Comparison of ENCODE assay signal across 16 cellular contexts in genomic region chr5:113232246-113232645, GRCh38.
DNase-seq lines count a peak whose midpoint lies in the region; ATAC-seq and TF ChIP-seq lines count a peak whose summit lies in the region.
"Had no signal": no experiment of that assay in that cellular context is flagged by ENCODE, and none has a peak within 500 bp of the region (broad histone marks: within the 10 kb centered on the region; RNA-seq: fewer than 3 reads in every experiment).

No MANE protein-coding gene starts in this region.

- no peak overlapping the region for H2BK5ac ChIP-seq in mesendoderm (ENCODE audit: low read length)

- H3K36me3 ChIP-seq in right atrium auricular region (no peaks in the 10 kb centered on the region), lower lobe of right lung (no peaks in the 10 kb centered on the region), mesendoderm (ENCODE audit: control insufficient read depth, insufficient read depth, low read length) (no peaks in the 10 kb centered on the region)
- H3K36me3 ChIP-seq in effector memory CD4-positive, alpha-beta T cell (ENCODE audit: control insufficient read depth, insufficient read depth, low read length), result no peaks in the 10 kb centered on the region

- H2AK5ac ChIP-seq in mesendoderm (ENCODE audit: low read length), result no peak overlapping the region

- no peaks in the 10 kb centered on the region for H3K9me3 ChIP-seq in right atrium auricular region
- H3K9me3 ChIP-seq in lower lobe of right lung, result no peaks in the 10 kb centered on the region
- H3K9me3 ChIP-seq in CD4-positive, alpha-beta T cell (ENCODE audit: control insufficient read depth, low read length), result no peaks in the 10 kb centered on the region
- no peaks in the 10 kb centered on the region for H3K9me3 ChIP-seq in effector memory CD4-positive, alpha-beta T cell (ENCODE audit: control insufficient read depth, low read length)

- peaks cover 20% of the 10 kb centered on the region for H3K79me2 ChIP-seq in mesendoderm (ENCODE audit: control insufficient read depth, insufficient read depth, low read length)

- H3K56ac ChIP-seq in mesendoderm (ENCODE audit: low read length), result no peak overlapping the region

- H3K4me1 Mint-ChIP-seq in CD4-positive, alpha-beta T cell (ENCODE audit: low read depth), result no peaks in the 10 kb centered on the region

- peaks cover 17% of the 10 kb centered on the region for H3K79me1 ChIP-seq in mesendoderm (ENCODE audit: low read length)

- H3K4me3 ChIP-seq in right atrium auricular region, result no peak overlapping the region
- no peak overlapping the region for H3K4me3 ChIP-seq in epithelial cell of esophagus (ENCODE audit: low read length)
- no peak overlapping the region for H3K4me3 ChIP-seq in lower lobe of right lung
- no peak overlapping the region for H3K4me3 ChIP-seq in mesendoderm (ENCODE audit: low read length)
- H3K4me3 ChIP-seq in effector memory CD4-positive, alpha-beta T cell (ENCODE audit: insufficient read depth, low read depth, low read length, poor library complexity, severe bottlenecking), result no peak overlapping the region

- H4K5ac ChIP-seq in mesendoderm (ENCODE audit: low read length), result no peak overlapping the region

- H3K9me3 Mint-ChIP-seq in CD4-positive, alpha-beta T cell, result no peaks in the 10 kb centered on the region
- H3K9me3 Mint-ChIP-seq: naive thymus-derived CD8-positive, alpha-beta T cell; T-helper 1 cell treated with Interleukin-12 subunit alpha and Interleukin-12 subunit beta and Interleukin-4 antibody, amounts not matched to agents 30 μg/mL and 1 μg/mL, for 36 hours had no signal

- no peak overlapping the region for H2BK15ac ChIP-seq in mesendoderm (replicated peaks; ENCODE audit: low read depth)

- peaks cover 0 to 51% of the 10 kb centered on the region in 2 donors for H3K4me1 ChIP-seq in right atrium auricular region
- H3K4me1 ChIP-seq in lower lobe of right lung, result peaks cover 23% of the 10 kb centered on the region
- H3K4me1 ChIP-seq in mesendoderm (ENCODE audit: control insufficient read depth, low read depth, low read length), result peaks cover 15% of the 10 kb centered on the region
- no peaks in the 10 kb centered on the region for H3K4me1 ChIP-seq in effector memory CD4-positive, alpha-beta T cell (ENCODE audit: control insufficient read depth, insufficient read depth, low read length, poor library complexity, severe bottlenecking)

- no CpG with 5 or more reads among the region's 2 CpGs for WGBS in mesendoderm (ENCODE audit: extremely low coverage, insufficient coverage, low lambda C conversion rate)

- POLR2A ChIA-PET in CD4-positive, alpha-beta T cell (lab: Charles Lee), result no interaction called here

- TF ChIP-seq CTCF in right atrium auricular region (IDR thresholded peaks at IDR 0.05) (no peak), epithelial cell of esophagus (IDR thresholded peaks at IDR 0.05; ENCODE audit: insufficient read depth, low read depth, low read length, missing control alignments) (no peak), lower lobe of right lung (IDR thresholded peaks at IDR 0.05) (no peak)
- no peak for TF ChIP-seq CTCF in CD4-positive, alpha-beta T cell (IDR thresholded peaks at IDR 0.05)

- H3K18ac ChIP-seq in mesendoderm (ENCODE audit: low read length), result no peak overlapping the region

- peaks cover 4% of the 10 kb centered on the region for H3K27me3 Mint-ChIP-seq in CD4-positive, alpha-beta T cell

- H3K9ac ChIP-seq in mesendoderm (ENCODE audit: low read length), result no peak overlapping the region

- peak; percentile 67 for ATAC-seq in Right ventricle myocardium inferior
- ATAC-seq in lower lobe of right lung, result no peak
- ATAC-seq in CD4-positive, alpha-beta T cell (ENCODE audit: poor library complexity), result no peak
- ATAC-seq: naive thymus-derived CD8-positive, alpha-beta T cell had no signal

- H3K27ac ChIP-seq in right atrium auricular region (peak overlapping the region in 1 of 2 donors; percentile 28), lower lobe of right lung (peak overlapping the region; percentile 15), mesendoderm (ENCODE audit: low read depth, low read length) (no peak overlapping the region)
- no peak overlapping the region for H3K27ac ChIP-seq in CD4-positive, alpha-beta T cell (ENCODE audit: low read depth, low read length)
- H3K27ac ChIP-seq in effector memory CD4-positive, alpha-beta T cell (ENCODE audit: insufficient read depth, low read length, poor library complexity, severe bottlenecking), result no peak overlapping the region

- no peak overlapping the region for H3K4me2 ChIP-seq in mesendoderm (ENCODE audit: low read length)

- H3K27me3 ChIP-seq in right atrium auricular region, result no peaks in the 10 kb centered on the region
- no peaks in the 10 kb centered on the region for H3K27me3 ChIP-seq in lower lobe of right lung (ENCODE audit: low read depth)
- H3K27me3 ChIP-seq in CD4-positive, alpha-beta T cell (ENCODE audit: control insufficient read depth, insufficient read depth, low read length), result no peaks in the 10 kb centered on the region
- H3K27me3 ChIP-seq in mesendoderm (ENCODE audit: insufficient read depth, low read length, poor library complexity), result no peaks in the 10 kb centered on the region
- H3K27me3 ChIP-seq in effector memory CD4-positive, alpha-beta T cell (replicated peaks; ENCODE audit: control insufficient read depth, insufficient read depth, low read length, poor library complexity, severe bottlenecking), result no peaks in the 10 kb centered on the region

- no peak overlapping the region for H3K4ac ChIP-seq in mesendoderm (ENCODE audit: low read depth, low read length)

- no peak overlapping the region for H4K8ac ChIP-seq in mesendoderm (ENCODE audit: low read depth, low read length)

- intact Hi-C loops in Right ventricle myocardium inferior (cut with DNase I) (no loop called here), lower lobe of right lung (cut with DNase I) (no loop called here)
- intact Hi-C loops in CD4-positive, alpha-beta T cell (cut with DNase I, micrococcal nuclease), result no loop called here

- H3K27ac Mint-ChIP-seq in CD4-positive, alpha-beta T cell, result no peak overlapping the region
- H3K27ac Mint-ChIP-seq: naive thymus-derived CD8-positive, alpha-beta T cell; T-helper 1 cell treated with Interleukin-12 subunit alpha and Interleukin-12 subunit beta and Interleukin-4 antibody, amounts not matched to agents 30 μg/mL and 1 μg/mL, for 36 hours had no signal

- H3K36me3 Mint-ChIP-seq in CD4-positive, alpha-beta T cell (ENCODE audit: low read depth), result no peaks in the 10 kb centered on the region

- H3K23ac ChIP-seq in mesendoderm (ENCODE audit: low read length), result no peak overlapping the region

- DNase-seq in Right ventricle myocardium inferior (ENCODE audit: missing footprints), result no peak
- no peak for DNase-seq in right atrium auricular region (ENCODE audit: low spot score)
- DNase-seq in epithelial cell of esophagus (ENCODE audit: low read depth), result peak; percentile 84
- DNase-seq in lower lobe of right lung, result no peak
- DNase-seq in NCI-H128 (lab: John Stamatoyannopoulos, UW; ENCODE audit: unreplicated experiment), result no peak
- no peak for DNase-seq in CD4-positive, alpha-beta T cell
- DNase-seq in mesendoderm, result no peak
- no peak for DNase-seq in effector memory CD4-positive, alpha-beta T cell
- DNase-seq: activated naive CD4-positive, alpha-beta T cell treated with anti-CD3 and anti-CD28 coated beads, Interleukin-2, amount 50 U/mL, for 16 hours; caudate nucleus; hippocampal formation; naive thymus-derived CD8-positive, alpha-beta T cell; NCI-H1105; stimulated activated CD4-positive, alpha-beta T cell treated with anti-CD3 and anti-CD28 coated beads, Interleukin-4, amount 100 ng/mL, for 1 hour; trophoblast cell had no signal

- H3K4me3 Mint-ChIP-seq in CD4-positive, alpha-beta T cell, result no peak overlapping the region
- H3K4me3 Mint-ChIP-seq: naive thymus-derived CD8-positive, alpha-beta T cell; T-helper 1 cell treated with Interleukin-12 subunit alpha and Interleukin-12 subunit beta and Interleukin-4 antibody, amounts not matched to agents 30 μg/mL and 1 μg/mL, for 36 hours had no signal

- H2BK120ac ChIP-seq in mesendoderm (ENCODE audit: low read depth, low read length), result no peak overlapping the region

- CTCF ChIA-PET in CD4-positive, alpha-beta T cell (lab: Charles Lee), result no interaction called here
